In the genomic region with DNA sequence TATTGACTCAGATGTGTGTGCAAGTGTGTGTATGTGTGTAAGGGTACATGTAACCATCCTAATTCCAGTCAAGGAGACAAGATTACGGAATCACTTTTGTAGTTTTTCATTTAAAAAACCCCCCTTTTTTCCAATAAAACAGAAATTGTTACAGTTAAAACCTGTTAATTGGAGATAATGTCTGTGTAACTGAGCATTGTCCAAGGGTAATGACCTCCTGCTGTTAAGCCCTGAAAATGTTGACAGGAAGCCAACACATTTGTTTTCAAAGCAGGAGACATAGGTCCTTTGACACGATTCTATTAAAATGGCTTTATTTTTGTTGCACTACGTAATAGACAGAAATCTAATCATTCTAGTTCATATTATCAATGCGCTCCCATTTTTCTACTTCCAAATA, we compare ENCODE assay signal across 21 cellular contexts.
A peak's percentile ranks its signal among the peaks of the same experiment; 100 is the strongest.
DNase-seq lines count a peak whose midpoint lies in the region; ATAC-seq and TF ChIP-seq lines count a peak whose summit lies in the region.
"Had no signal": no experiment of that assay in that cellular context is flagged by ENCODE, and none has a peak within 500 bp of the region (broad histone marks: within the 10 kb centered on the region; RNA-seq: fewer than 3 reads in every experiment).

No MANE protein-coding gene starts in this region.

- H3K9me2 ChIP-seq in GM23338 (ENCODE audit: insufficient read depth): 0 out of 2 replicates have a peak, but pooled peaks cover 2% of the 10 kb centered on the region

- no peaks in the 10 kb centered on the region for H3K36me3 ChIP-seq in GM23338 (ENCODE audit: insufficient read depth)
- H3K36me3 ChIP-seq in CD4-positive, alpha-beta memory T cell (ENCODE audit: insufficient read depth, low read length): no peaks in the 10 kb centered on the region
- H3K36me3 ChIP-seq: BLaER1 had no signal

- H3K4me2 ChIP-seq in GM23338: no peak overlapping the region
- H3K4me2 ChIP-seq: A549, BLaER1, KMS-11 had no signal

- H3K4me1 ChIP-seq in GM23338 (ENCODE audit: insufficient read depth): no peaks in the 10 kb centered on the region; the same call in 1 of the 2 replicates
- no peaks in the 10 kb centered on the region for H3K4me1 ChIP-seq in CD4-positive, alpha-beta memory T cell (ENCODE audit: insufficient read depth, low read length)
- H3K4me1 ChIP-seq: A549, BLaER1 had no signal

- H3K9me3 ChIP-seq in CD4-positive, alpha-beta memory T cell (ENCODE audit: control insufficient read depth in 1 of 2, low read length in 2 of 2): no peaks in the 10 kb centered on the region
- H3K9me3 ChIP-seq: A549, BLaER1 had no signal

- no peak overlapping the region for H3K4me3 Mint-ChIP-seq in GM23338
- H3K4me3 Mint-ChIP-seq in CD4-positive, alpha-beta memory T cell: no peak overlapping the region
- H3K4me3 Mint-ChIP-seq: CD8-positive, alpha-beta T cell had no signal

- H3K27me3 ChIP-seq in GM23338 (ENCODE audit: insufficient read depth): no peaks in the 10 kb centered on the region
- H3K27me3 ChIP-seq in CD4-positive, alpha-beta memory T cell (ENCODE audit: insufficient read depth, low read length): no peaks in the 10 kb centered on the region
- H3K27me3 ChIP-seq: BLaER1 had no signal

- H4K20me1 ChIP-seq in GM23338 (replicated peaks; ENCODE audit: insufficient read depth): no peaks in the 10 kb centered on the region
- H4K20me1 ChIP-seq: BLaER1 had no signal

- H2AFZ ChIP-seq in GM23338: no peak overlapping the region

- no peaks in the 10 kb centered on the region for H3K36me3 Mint-ChIP-seq in GM23338 (ENCODE audit: low read depth)
- H3K36me3 Mint-ChIP-seq in CD4-positive, alpha-beta memory T cell: no peaks in the 10 kb centered on the region
- H3K36me3 Mint-ChIP-seq: CD8-positive, alpha-beta T cell had no signal

- no peaks in the 10 kb centered on the region for H3F3A ChIP-seq in GM23338 (replicated peaks; ENCODE audit: low read depth)

- no peak for DNase-seq in Right ventricle myocardium superior
- DNase-seq in cardiac septum (ENCODE audit: low spot score): no peak
- peak; percentile 34 for DNase-seq in NCI-H1105 (lab: John Stamatoyannopoulos, UW)
- DNase-seq in astrocyte of the hippocampus (ENCODE audit: low read depth, low spot score): peak; percentile 19
- DNase-seq in HT-29 (ENCODE audit: low spot score): no peak
- DNase-seq in GM23338 (ENCODE audit: low spot score): no peak
- DNase-seq in CD4-positive, alpha-beta memory T cell: no peak
- DNase-seq: CD8-positive, alpha-beta T cell; DMS153; GF-D8; NCI-H187 treated with DMSO at 0.1 percent for 48 hours; NCI-H226; NK-92 treated with Interleukin-12 subunit alpha and Interleukin-12 subunit beta, amount 100 ng/mL, for 24 hours; SW 1271; T-helper 2 cell had no signal

- ATAC-seq in Right ventricle myocardium superior (ENCODE audit: poor library complexity) (peak; percentile 51), HG03108 (IDR thresholded peaks at IDR 0.05; ENCODE audit: unreplicated experiment) (no peak), GM23338 (no peak)
- ATAC-seq: A549; CD8-positive, alpha-beta T cell; HCT116; Right ventricle myocardium inferior had no signal

- H3K9me3 Mint-ChIP-seq in GM23338: no peaks in the 10 kb centered on the region
- H3K9me3 Mint-ChIP-seq in CD4-positive, alpha-beta memory T cell: peaks cover 0 to 3% (median 0%) of the 10 kb centered on the region in 8 donors
- H3K9me3 Mint-ChIP-seq: CD8-positive, alpha-beta T cell had no signal

- no peak overlapping the region for H3K27ac Mint-ChIP-seq in GM23338
- H3K27ac Mint-ChIP-seq in CD4-positive, alpha-beta memory T cell: no peak overlapping the region
- H3K27ac Mint-ChIP-seq: CD8-positive, alpha-beta T cell had no signal

- H3K27me3 Mint-ChIP-seq in GM23338 (ENCODE audit: insufficient read depth, low read depth, poor library complexity): peaks cover 1% of the 10 kb centered on the region
- no peaks in the 10 kb centered on the region for H3K27me3 Mint-ChIP-seq in CD4-positive, alpha-beta memory T cell

- no peak overlapping the region for H3K4me3 ChIP-seq in GM23338
- H3K4me3 ChIP-seq in CD4-positive, alpha-beta memory T cell (ENCODE audit: low read length in 2 of 2): no peak overlapping the region
- H3K4me3 ChIP-seq: A549, BLaER1 had no signal

- H3K4me1 Mint-ChIP-seq in GM23338: peaks cover 28% of the 10 kb centered on the region
- H3K4me1 Mint-ChIP-seq in CD4-positive, alpha-beta memory T cell: no peaks in the 10 kb centered on the region

- no peaks in the 10 kb centered on the region for H3K79me2 ChIP-seq in GM23338 (replicated peaks; ENCODE audit: insufficient read depth)

- TF ChIP-seq CTCF in GM23338 (conservative IDR thresholded peaks at IDR 0.05; ENCODE audit: low read depth in 2 of 2): no peak

- intact Hi-C loops in Right ventricle myocardium superior (cut with DNase I) (no loop called here), cardiac septum (cut with DNase I) (no loop called here)
- intact Hi-C loops in CD4-positive, alpha-beta memory T cell (cut with micrococcal nuclease): no loop called here

- CTCF ChIA-PET in CD4-positive, alpha-beta memory T cell (lab: Charles Lee; ENCODE audit: partially characterized antibody): no interaction called here

- POLR2A ChIA-PET in CD4-positive, alpha-beta memory T cell (lab: Charles Lee; ENCODE audit: partially characterized antibody): no interaction called here

- no peak overlapping the region for H3K27ac ChIP-seq in GM23338 (ENCODE audit: low read depth)
- no peak overlapping the region for H3K27ac ChIP-seq in CD4-positive, alpha-beta memory T cell (ENCODE audit: low read depth, low read length)
- H3K27ac ChIP-seq: A549, BLaER1, KMS-11 had no signal

TF ChIP-seq in GM23338, 12 proteins besides CTCF, POLR2A, EP300 and RAD21:
- TF ChIP-seq NANOG (IDR thresholded peaks at IDR 0.05; ENCODE audit: borderline replicate concordance): no peak
- TF ChIP-seq, protein P1, sequence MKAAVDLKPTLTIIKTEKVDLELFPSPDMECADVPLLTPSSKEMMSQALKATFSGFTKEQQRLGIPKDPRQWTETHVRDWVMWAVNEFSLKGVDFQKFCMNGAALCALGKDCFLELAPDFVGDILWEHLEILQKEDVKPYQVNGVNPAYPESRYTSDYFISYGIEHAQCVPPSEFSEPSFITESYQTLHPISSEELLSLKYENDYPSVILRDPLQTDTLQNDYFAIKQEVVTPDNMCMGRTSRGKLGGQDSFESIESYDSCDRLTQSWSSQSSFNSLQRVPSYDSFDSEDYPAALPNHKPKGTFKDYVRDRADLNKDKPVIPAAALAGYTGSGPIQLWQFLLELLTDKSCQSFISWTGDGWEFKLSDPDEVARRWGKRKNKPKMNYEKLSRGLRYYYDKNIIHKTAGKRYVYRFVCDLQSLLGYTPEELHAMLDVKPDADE (IDR thresholded peaks at IDR 0.05): no peak
- TF ChIP-seq, protein P2, sequence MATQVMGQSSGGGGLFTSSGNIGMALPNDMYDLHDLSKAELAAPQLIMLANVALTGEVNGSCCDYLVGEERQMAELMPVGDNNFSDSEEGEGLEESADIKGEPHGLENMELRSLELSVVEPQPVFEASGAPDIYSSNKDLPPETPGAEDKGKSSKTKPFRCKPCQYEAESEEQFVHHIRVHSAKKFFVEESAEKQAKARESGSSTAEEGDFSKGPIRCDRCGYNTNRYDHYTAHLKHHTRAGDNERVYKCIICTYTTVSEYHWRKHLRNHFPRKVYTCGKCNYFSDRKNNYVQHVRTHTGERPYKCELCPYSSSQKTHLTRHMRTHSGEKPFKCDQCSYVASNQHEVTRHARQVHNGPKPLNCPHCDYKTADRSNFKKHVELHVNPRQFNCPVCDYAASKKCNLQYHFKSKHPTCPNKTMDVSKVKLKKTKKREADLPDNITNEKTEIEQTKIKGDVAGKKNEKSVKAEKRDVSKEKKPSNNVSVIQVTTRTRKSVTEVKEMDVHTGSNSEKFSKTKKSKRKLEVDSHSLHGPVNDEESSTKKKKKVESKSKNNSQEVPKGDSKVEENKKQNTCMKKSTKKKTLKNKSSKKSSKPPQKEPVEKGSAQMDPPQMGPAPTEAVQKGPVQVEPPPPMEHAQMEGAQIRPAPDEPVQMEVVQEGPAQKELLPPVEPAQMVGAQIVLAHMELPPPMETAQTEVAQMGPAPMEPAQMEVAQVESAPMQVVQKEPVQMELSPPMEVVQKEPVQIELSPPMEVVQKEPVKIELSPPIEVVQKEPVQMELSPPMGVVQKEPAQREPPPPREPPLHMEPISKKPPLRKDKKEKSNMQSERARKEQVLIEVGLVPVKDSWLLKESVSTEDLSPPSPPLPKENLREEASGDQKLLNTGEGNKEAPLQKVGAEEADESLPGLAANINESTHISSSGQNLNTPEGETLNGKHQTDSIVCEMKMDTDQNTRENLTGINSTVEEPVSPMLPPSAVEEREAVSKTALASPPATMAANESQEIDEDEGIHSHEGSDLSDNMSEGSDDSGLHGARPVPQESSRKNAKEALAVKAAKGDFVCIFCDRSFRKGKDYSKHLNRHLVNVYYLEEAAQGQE (IDR thresholded peaks at IDR 0.05; ENCODE audit: unreplicated experiment): no peak
- no peak for TF ChIP-seq STAT1 (IDR thresholded peaks at IDR 0.05; ENCODE audit: unreplicated experiment)
- TF ChIP-seq CREB1 (CRISPR knock-in tag; IDR thresholded peaks at IDR 0.05; ENCODE audit: low read depth): no peak
- no peak for TF ChIP-seq ZNF331 (CRISPR knock-in tag; IDR thresholded peaks at IDR 0.05; ENCODE audit: low read depth)
- no peak for TF ChIP-seq EZH2 (IDR thresholded peaks at IDR 0.05; ENCODE audit: low read depth, unreplicated experiment)

Comparison
In these comparisons a context has a peak if more than half of its experiments do, and no peak if none do; other contexts are left out.
1. DNase-seq: peak in NCI-H1105 (single experiment) and astrocyte of the hippocampus (single experiment); none in Right ventricle myocardium superior (single experiment), cardiac septum (single experiment), HT-29 (single experiment), GM23338 (single experiment) and CD4-positive, alpha-beta memory T cell (0 of 5).